Comparison of ENCODE assay signal across 21 cellular contexts in the genomic region with DNA sequence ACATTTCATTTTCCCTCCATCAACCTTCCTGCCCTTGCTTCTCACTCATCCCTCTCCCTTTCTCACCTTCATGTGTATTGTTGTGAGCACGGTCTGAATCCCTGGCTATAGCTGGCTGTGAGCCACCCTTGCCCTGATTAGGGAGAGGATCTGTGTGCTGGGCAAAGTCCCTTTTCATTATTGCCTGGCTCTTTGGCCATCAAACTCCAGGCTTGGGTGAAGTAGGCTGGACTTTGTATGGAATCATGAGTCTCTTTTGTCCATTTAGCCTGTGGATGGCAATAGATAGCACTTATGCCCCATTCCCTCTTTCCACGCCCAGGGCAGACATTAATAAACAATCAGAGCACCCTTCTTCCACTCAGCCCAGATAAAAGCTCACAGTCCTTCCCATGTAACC. TPM values are rescaled to one million over a fixed set of nuclear protein-coding genes. Genes with fewer than 3 reads are reported as not detected.
DNase-seq lines count a peak whose midpoint lies in the region; ATAC-seq and TF ChIP-seq lines count a peak whose summit lies in the region.
"Had no signal": no experiment of that assay in that cellular context is flagged by ENCODE, and none has a peak within 500 bp of the region (broad histone marks: within the 10 kb centered on the region; RNA-seq: fewer than 3 reads in every experiment).

No MANE protein-coding gene starts in this region.

- intact Hi-C loops in left cardiac atrium (cut with DNase I) (no loop called here), lower lobe of right lung (cut with DNase I) (no loop called here), PC-9 (cut with micrococcal nuclease; ENCODE audit: unreplicated experiment) (no loop called here)

- ATAC-seq in left cardiac atrium (no peak), left lobe of liver (peak; percentile 88), thoracic aorta (ENCODE audit: insufficient number of reproducible peaks, low FRiP score, low read depth) (no peak), lower lobe of right lung (no peak), GM19328 (IDR thresholded peaks at IDR 0.05; ENCODE audit: unreplicated experiment) (no peak)
- ATAC-seq: PC-3 had no signal

- H3K9me3 ChIP-seq in cardiac muscle cell (ENCODE audit: low read depth) (no peaks in the 10 kb centered on the region), OCI-LY3 (ENCODE audit: insufficient read depth, low read length) (no peaks in the 10 kb centered on the region), thoracic aorta (no peaks in the 10 kb centered on the region), lower lobe of right lung (no peaks in the 10 kb centered on the region), PC-9 (ENCODE audit: insufficient read depth, low read depth) (no peaks in the 10 kb centered on the region)

- H4K20me1 ChIP-seq in OCI-LY3 (ENCODE audit: insufficient read depth, low read length): peaks cover 27% of the 10 kb centered on the region
- no peaks in the 10 kb centered on the region for H4K20me1 ChIP-seq in PC-9 (ENCODE audit: insufficient read depth)

- no peaks in the 10 kb centered on the region for H3K9me2 ChIP-seq in PC-9 (ENCODE audit: insufficient read depth)

- TF ChIP-seq CTCF in cardiac muscle cell (IDR thresholded peaks at IDR 0.05; ENCODE audit: low read depth, low read length) (no peak), OCI-LY3 (IDR thresholded peaks at IDR 0.05; ENCODE audit: low read depth, low read length) (no peak), thoracic aorta (IDR thresholded peaks at IDR 0.05) (no peak), lower lobe of right lung (IDR thresholded peaks at IDR 0.05) (no peak), PC-9 (conservative IDR thresholded peaks at IDR 0.05) (no peak)

- DNase-seq in cardiac muscle cell (ENCODE audit: low read depth in 1 of 2, low spot score in 1 of 2) (no peak), left cardiac atrium (no peak), left lobe of liver (ENCODE audit: low spot score) (peak; percentile 54), thoracic aorta (ENCODE audit: low spot score) (no peak), lower lobe of right lung (no peak), PC-9 (no peak)
- DNase-seq: activated CD4-positive, alpha-beta T cell treated with anti-CD3 and anti-CD28 coated beads for 1 hour; activated T-cell treated with anti-CD3 and anti-CD28 coated beads, Interleukin-2, amount 50 U/mL, for 1 hour; effector CD4-positive, alpha-beta T cell; GOT3; immature natural killer cell; NCI-H1436; NCI-H774; PC-3; stimulated activated CD4-positive, alpha-beta T cell treated with anti-CD3 and anti-CD28 coated beads, Interleukin-15, amount 100 ng/mL, for 24 hours; stimulated activated naive CD4-positive, alpha-beta T cell; T1000 had no signal

- H3K79me2 ChIP-seq in OCI-LY3 (ENCODE audit: low read length) (peaks cover 98% of the 10 kb centered on the region), PC-9 (ENCODE audit: low read depth) (no peaks in the 10 kb centered on the region)

- peaks cover 43% of the 10 kb centered on the region for H3K4me1 ChIP-seq in cardiac muscle cell (ENCODE audit: low read depth)
- H3K4me1 ChIP-seq in OCI-LY3 (ENCODE audit: low read length): peaks cover 72% of the 10 kb centered on the region
- H3K4me1 ChIP-seq in thoracic aorta (ENCODE audit: control insufficient read depth in 1 of 2, low read depth in 2 of 2): peaks cover 13 to 67% of the 10 kb centered on the region in 2 donors
- no peaks in the 10 kb centered on the region for H3K4me1 ChIP-seq in lower lobe of right lung
- H3K4me1 ChIP-seq in PC-9 (replicated peaks; ENCODE audit: insufficient read depth): peaks cover 20% of the 10 kb centered on the region
- H3K4me1 ChIP-seq: neural progenitor cell had no signal

- H3K36me3 ChIP-seq in cardiac muscle cell: peaks cover 2% of the 10 kb centered on the region
- H3K36me3 ChIP-seq in OCI-LY3 (replicated peaks; ENCODE audit: low read depth, low read length): peaks cover 46% of the 10 kb centered on the region
- H3K36me3 ChIP-seq in thoracic aorta: no peaks in the 10 kb centered on the region
- H3K36me3 ChIP-seq in lower lobe of right lung: no peaks in the 10 kb centered on the region
- no peaks in the 10 kb centered on the region for H3K36me3 ChIP-seq in PC-9 (ENCODE audit: low read depth)
- H3K36me3 ChIP-seq: neural progenitor cell had no signal

- no TSS peak for BruUV-seq in PC-9 (replicated peaks; lab: Mats Ljungman, UMichigan)

- POLR2A ChIA-PET in PC-9 (lab: Charles Lee; ENCODE audit: unreplicated experiment): no interaction called here

- H3F3A ChIP-seq in PC-9 (ENCODE audit: insufficient read depth, low read depth): peaks cover 8% of the 10 kb centered on the region; the same call in 1 of the 2 replicates

- H3K4me3 ChIP-seq in cardiac muscle cell (no peak overlapping the region), OCI-LY3 (ENCODE audit: low read length) (peak overlapping the region; percentile 68; the same call in 1 of the 2 replicates), thoracic aorta (no peak overlapping the region), lower lobe of right lung (no peak overlapping the region), PC-9 (no peak overlapping the region)
- H3K4me3 ChIP-seq: neural progenitor cell had no signal

- H3K27ac ChIP-seq in cardiac muscle cell (peak overlapping the region; percentile 89), OCI-LY3 (ENCODE audit: low read length) (peak overlapping the region; percentile 90), thoracic aorta (peak overlapping the region; percentile 30 to 92), lower lobe of right lung (no peak overlapping the region), PC-9 (no peak overlapping the region)
- H3K27ac ChIP-seq: neural progenitor cell had no signal

- no peaks in the 10 kb centered on the region for H3K27me3 ChIP-seq in cardiac muscle cell
- no peaks in the 10 kb centered on the region for H3K27me3 ChIP-seq in OCI-LY3 (ENCODE audit: low read depth, low read length)
- no peaks in the 10 kb centered on the region for H3K27me3 ChIP-seq in thoracic aorta (replicated peaks; ENCODE audit: insufficient read depth)
- no peaks in the 10 kb centered on the region for H3K27me3 ChIP-seq in lower lobe of right lung (ENCODE audit: low read depth)
- H3K27me3 ChIP-seq in PC-9 (ENCODE audit: insufficient read depth, low read depth): no peaks in the 10 kb centered on the region
- H3K27me3 ChIP-seq: neural progenitor cell had no signal

- peak overlapping the region; percentile 73 for H3K9ac ChIP-seq in OCI-LY3 (ENCODE audit: low read length)
- H3K9ac ChIP-seq: neural progenitor cell had no signal

- CTCF ChIA-PET in PC-9 (lab: Charles Lee): no interaction called here

- peak overlapping the region; percentile 91 for H3K4me2 ChIP-seq in OCI-LY3 (ENCODE audit: low read length)
- H3K4me2 ChIP-seq in PC-9: no peak overlapping the region
- H3K4me2 ChIP-seq: neural progenitor cell had no signal

- H2AFZ ChIP-seq in OCI-LY3 (ENCODE audit: low read depth, low read length) (no peak overlapping the region), PC-9 (no peak overlapping the region)
- H2AFZ ChIP-seq: neural progenitor cell had no signal

RNA-seq across cellular contexts. Expression of gene MYO18B, which starts 6.7 kb away (rescaled TPM):
- 71.8 and 178 TPM in 2 replicates for total RNA-seq in cardiac muscle cell
- polyA plus RNA-seq in cardiac muscle cell: 35.6 and 79.1 TPM in 2 replicates
- total RNA-seq in left cardiac atrium: 100 to 1,000 TPM in 1 of 2 donors, 10 to 100 TPM in 1; 71.6 to 142 TPM
- total RNA-seq in left lobe of liver: not detected
- total RNA-seq in thoracic aorta: 10 to 100 TPM; 45.6 to 73.5 TPM
- total RNA-seq in lower lobe of right lung: not detected
- not detected in 2 replicates for total RNA-seq in PC-9 (2021)
- total RNA-seq: PC-3, pulmonary artery endothelial cell had no signal
- polyA plus RNA-seq: immature natural killer cell had no signal

Comparison
In these comparisons a context has a peak if more than half of its experiments do, and no peak if none do; other contexts are left out.
1. H3K27ac ChIP-seq: peak in cardiac muscle cell (single experiment), OCI-LY3 (single experiment) and thoracic aorta (2 of 2); none in lower lobe of right lung (single experiment) and PC-9 (single experiment).
2. RNA of gene MYO18B, which starts 6.7 kb away (total RNA-seq): 71.8 to 178 TPM in cardiac muscle cell, 71.6 to 142 TPM in left cardiac atrium and 45.6 to 73.5 TPM in thoracic aorta; not detected in PC-9, not detected in left lobe of liver (single experiment) and not detected in lower lobe of right lung (single experiment); every median in the first group is over 10 times any median in the second.